Comparison of ENCODE assay signal across 1 cellular context in genomic region chr11:724733-725386, GRCh38.
TF ChIP-seq lines count a peak whose summit lies in the region.

No MANE protein-coding gene starts in this region.

TF ChIP-seq in GM23338, 12 proteins besides CTCF, POLR2A, EP300 and RAD21 (continued from another document):
- TF ChIP-seq REST (IDR thresholded peaks at IDR 0.05; ENCODE audit: unreplicated experiment): no peak
- TF ChIP-seq EZH2 (IDR thresholded peaks at IDR 0.05; ENCODE audit: low read depth, unreplicated experiment): no peak
- TF ChIP-seq ETS1 (IDR thresholded peaks at IDR 0.05): no peak
- no peak for TF ChIP-seq JUNB (IDR thresholded peaks at IDR 0.05; ENCODE audit: unreplicated experiment)
- no peak for TF ChIP-seq ZNF462 (CRISPR knock-in tag; IDR thresholded peaks at IDR 0.05)
